In the genomic region with DNA sequence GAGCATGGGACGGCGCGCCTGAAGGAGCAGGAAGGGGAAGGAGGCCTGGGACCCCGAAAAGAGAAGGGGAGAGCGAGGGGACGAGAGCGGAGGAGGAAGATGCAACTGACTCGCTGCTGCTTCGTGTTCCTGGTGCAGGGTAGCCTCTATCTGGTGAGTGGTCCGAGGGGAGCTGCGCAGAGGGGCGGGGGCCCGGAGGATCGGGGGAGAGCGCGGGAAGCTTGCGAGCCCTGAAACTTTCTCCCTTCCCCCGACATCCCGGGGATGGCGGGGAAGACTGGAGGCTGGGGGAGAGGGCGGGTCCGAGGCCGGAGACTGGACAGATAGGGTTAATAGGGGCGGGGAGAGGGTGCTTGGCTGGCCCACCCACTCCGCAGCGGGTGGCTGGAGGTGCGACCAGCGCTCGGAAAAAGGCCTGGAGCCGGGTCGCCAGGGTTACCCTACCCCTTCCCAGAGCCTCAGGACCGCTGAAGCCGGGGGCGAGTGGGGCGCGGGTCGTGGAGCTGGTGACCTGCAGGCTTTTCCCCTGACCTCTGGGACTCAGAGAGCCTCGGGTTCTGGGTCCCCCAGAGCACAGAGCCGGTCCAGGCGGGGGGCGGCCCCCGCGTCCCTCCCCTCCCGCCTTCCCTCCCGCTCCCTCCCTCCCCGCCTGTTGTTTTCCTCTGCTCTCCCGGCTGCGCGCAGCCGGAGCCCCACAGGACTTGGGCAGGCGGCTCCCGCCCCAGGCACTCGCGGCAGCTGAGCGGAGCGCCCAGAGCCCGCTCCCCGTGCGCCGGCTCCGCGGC, we compare ENCODE assay signal across 9 cellular contexts. TPM values are rescaled to one million over a fixed set of nuclear protein-coding genes. Genes with fewer than 3 reads are reported as not detected.
DNase-seq lines count a peak whose midpoint lies in the region; ATAC-seq, FAIRE-seq and TF ChIP-seq lines count a peak whose summit lies in the region.
"Had no signal": no experiment of that assay in that cellular context is flagged by ENCODE, and none has a peak within 500 bp of the region (broad histone marks: within the 10 kb centered on the region; RNA-seq: fewer than 3 reads in every experiment).

No MANE protein-coding gene starts in this region.

- no peak for FAIRE-seq in frontal cortex (lab: Jason Lieb, UNC)

- peak overlapping the region; percentile 99 for H3K18ac ChIP-seq in neuronal stem cell (ENCODE audit: low read length)

- H3K9ac ChIP-seq in HCT116 (ENCODE audit: low read length) (no peak overlapping the region), neuronal stem cell (ENCODE audit: low read depth, low read length, poor library complexity) (peak overlapping the region; percentile 97)

- H3K9me3 ChIP-seq in HCT116 (ENCODE audit: control insufficient read depth in 1 of 2, insufficient read depth in 1 of 2, low read depth in 1 of 2, low read length in 2 of 2) (no peaks in the 10 kb centered on the region), neuronal stem cell (replicated peaks in 1 of 2; ENCODE audit: control insufficient read depth in 2 of 2, insufficient read depth in 1 of 2, low read depth in 1 of 2, low read length in 2 of 2) (peaks cover 0 to 2% of the 10 kb centered on the region in 2 donors)

- H3K27me3 ChIP-seq in HCT116 (ENCODE audit: insufficient read depth, low read length) (peaks cover 11% of the 10 kb centered on the region; the same call in 1 of the 2 replicates), neuronal stem cell (ENCODE audit: control insufficient read depth in 3 of 3, insufficient read depth in 3 of 3, low read depth in 1 of 3, low read length in 3 of 3) (peaks cover 0 to 68% (median 5%) of the 10 kb centered on the region in 3 experiments)

- H3K4me1 Mint-ChIP-seq in activated CD4-positive, alpha-beta memory T cell treated with anti-CD3 and anti-CD28 coated beads, Interleukin-2, amount 10 ng/mL, durations not matched to agents 7 days and 5 days, result peaks cover 14% of the 10 kb centered on the region

- H3K9me3 Mint-ChIP-seq in activated CD4-positive, alpha-beta memory T cell treated with anti-CD3 and anti-CD28 coated beads, Interleukin-2, amount 10 ng/mL, durations not matched to agents 7 days and 5 days, result no peaks in the 10 kb centered on the region

- peaks cover 1% of the 10 kb centered on the region for H3K79me1 ChIP-seq in neuronal stem cell (ENCODE audit: low read depth, low read length)

- peak overlapping the region; percentile 78 for H3K14ac ChIP-seq in neuronal stem cell (ENCODE audit: low read length)

- H2BK5ac ChIP-seq in neuronal stem cell (ENCODE audit: low read length), result peak overlapping the region; percentile 89

- H3K27me3 Mint-ChIP-seq in activated CD4-positive, alpha-beta memory T cell treated with anti-CD3 and anti-CD28 coated beads, Interleukin-2, amount 10 ng/mL, durations not matched to agents 7 days and 5 days, result peaks cover 56% of the 10 kb centered on the region

- H2BK15ac ChIP-seq in neuronal stem cell (ENCODE audit: low read length), result peak overlapping the region; percentile 100

- no peak for ATAC-seq in HCT116
- ATAC-seq in HG03460 (IDR thresholded peaks at IDR 0.05; ENCODE audit: unreplicated experiment), result no peak

- peaks cover 0 to 9% of the 10 kb centered on the region in 2 experiments; a peak in 2 of 4 replicates for H3K4me1 ChIP-seq in HCT116 (ENCODE audit: control insufficient read depth in 1 of 2, insufficient read depth in 2 of 2, low read length in 2 of 2)
- H3K4me1 ChIP-seq in neuronal stem cell (ENCODE audit: control insufficient read depth in 2 of 2, insufficient read depth in 1 of 2, low read depth in 1 of 2, low read length in 2 of 2), result peaks cover 4 to 6% of the 10 kb centered on the region in 2 donors

- no peaks in the 10 kb centered on the region for H3K36me3 Mint-ChIP-seq in activated CD4-positive, alpha-beta memory T cell treated with anti-CD3 and anti-CD28 coated beads, Interleukin-2, amount 10 ng/mL, durations not matched to agents 7 days and 5 days (ENCODE audit: low read depth)

- H2BK120ac ChIP-seq in neuronal stem cell (ENCODE audit: low read depth, low read length), result peak overlapping the region; percentile 77

- DNase-seq in AG10803 (ENCODE audit: low read depth) (peak; percentile 40), HCT116 (ENCODE audit: low read depth, low spot score) (no peak), frontal cortex (ENCODE audit: low spot score in 2 of 2) (peak; percentile 66 to 68), neuronal stem cell (ENCODE audit: low spot score) (peak; percentile 61), COLO829 (ENCODE audit: low spot score) (no peak), globus pallidus (ENCODE audit: low spot score) (no peak)
- no peak for DNase-seq in activated CD4-positive, alpha-beta memory T cell treated with anti-CD3 and anti-CD28 coated beads, Interleukin-2, amount 10 ng/mL, durations not matched to agents 7 days and 5 days

- H4K8ac ChIP-seq in neuronal stem cell (ENCODE audit: low read depth, low read length), result no peak overlapping the region

- H2AFZ ChIP-seq in HCT116 (ENCODE audit: low read depth, low read length, poor library complexity, severe bottlenecking) (no peak overlapping the region), neuronal stem cell (ENCODE audit: low read length) (peak overlapping the region; percentile 96)

- WGBS in neuronal stem cell (ENCODE audit: extremely low coverage in 2 of 2, insufficient read length in 2 of 2, insufficient replicate concordance in 1 of 2), 2 donors, result no CpG with 5 or more reads among the region's 62 CpGs

- no peaks in the 10 kb centered on the region for H3K9me2 ChIP-seq in HCT116 (ENCODE audit: insufficient read depth)

- no peak overlapping the region for H3K27ac Mint-ChIP-seq in activated CD4-positive, alpha-beta memory T cell treated with anti-CD3 and anti-CD28 coated beads, Interleukin-2, amount 10 ng/mL, durations not matched to agents 7 days and 5 days

- peak overlapping the region; percentile 94 for H3K23ac ChIP-seq in neuronal stem cell (ENCODE audit: low read depth, low read length, poor library complexity)

- no peak for TF ChIP-seq RAD21 in HCT116 (IDR thresholded peaks at IDR 0.05; ENCODE audit: low read depth)

- H3K4ac ChIP-seq in neuronal stem cell (ENCODE audit: low read length), result no peak overlapping the region

- CTCF ChIA-PET in HCT116 (lab: Charles Lee), result no interaction called here
- CTCF ChIA-PET in activated CD4-positive, alpha-beta memory T cell treated with anti-CD3 and anti-CD28 coated beads, Interleukin-2, amount 10 ng/mL, durations not matched to agents 7 days and 5 days (lab: Charles Lee), result interaction anchor here (0.7 to 3.5 kb wide), 8 partner anchors 95 to 420 kb away, joined by 3 to 21 read pairs (median 4); a partner anchor contains a TSS

- H2AK5ac ChIP-seq in neuronal stem cell (ENCODE audit: low read depth, low read length), result peak overlapping the region; percentile 72

- no peak for TF ChIP-seq POLR2A in HCT116 (IDR thresholded peaks at IDR 0.05; ENCODE audit: borderline replicate concordance, extremely low read depth, insufficient read depth, insufficient read length)

- H3K4me2 ChIP-seq in HCT116 (ENCODE audit: low read length) (peak overlapping the region; percentile 67), neuronal stem cell (ENCODE audit: insufficient read depth, low read length, poor library complexity, severe bottlenecking) (peak overlapping the region; percentile 90)

- peak overlapping the region; percentile 63 for H2BK12ac ChIP-seq in neuronal stem cell (ENCODE audit: low read length)

- H3K4me3 ChIP-seq in AG10803 (ENCODE audit: low read length), result peak overlapping the region; percentile 69
- no peak overlapping the region for H3K4me3 ChIP-seq in HCT116 (replicated peaks in 1 of 2; ENCODE audit: low read depth in 1 of 2, low read length in 2 of 2)
- peak overlapping the region; percentile 57 to 85 for H3K4me3 ChIP-seq in neuronal stem cell (ENCODE audit: low read length in 2 of 2)

- POLR2A ChIA-PET in HCT116 (lab: Charles Lee), result interaction anchor here (0.9 kb wide), 1 partner anchor 101 kb away, joined by 3 read pairs; a partner anchor contains a TSS
- POLR2A ChIA-PET in activated CD4-positive, alpha-beta memory T cell treated with anti-CD3 and anti-CD28 coated beads, Interleukin-2, amount 10 ng/mL, durations not matched to agents 7 days and 5 days (lab: Charles Lee), result interaction anchor here (1.6 kb wide), 1 partner anchor 111 kb away, joined by 3 read pairs; no protein-coding TSS in a partner anchor

- no peak for TF ChIP-seq CTCF in AG10803 (conservative IDR thresholded peaks at IDR 0.05; ENCODE audit: low read length)
- no peak for TF ChIP-seq CTCF in HCT116 (IDR thresholded peaks at IDR 0.05 in 2 of 3, conservative IDR thresholded peaks at IDR 0.05 in 1 of 3; ENCODE audit: borderline replicate concordance in 1 of 3, insufficient read depth in 1 of 3, low read depth in 2 of 3, low read length in 2 of 3)

- no TSS peak for BruUV-seq in HCT116 (replicated peaks; lab: Mats Ljungman, UMichigan)

- H3K4me3 Mint-ChIP-seq in activated CD4-positive, alpha-beta memory T cell treated with anti-CD3 and anti-CD28 coated beads, Interleukin-2, amount 10 ng/mL, durations not matched to agents 7 days and 5 days, result peak overlapping the region; percentile 52

- H3K27ac ChIP-seq in HCT116 (ENCODE audit: low read depth, low read length) (no peak overlapping the region), neuronal stem cell (replicated peaks; ENCODE audit: low read length) (no peak overlapping the region)

- RAD21 ChIA-PET in HCT116 (lab: Charles Lee; ENCODE audit: low non-redundant PET in 1 of 2, low total read pairs in 2 of 2, uncharacterized antibody in 2 of 2, unreplicated experiment in 2 of 2), result no interaction called here

- H4K91ac ChIP-seq in neuronal stem cell (ENCODE audit: low read depth, low read length, poor library complexity), result no peak overlapping the region

- H3K36me3 ChIP-seq in HCT116 (ENCODE audit: control insufficient read depth in 1 of 2, insufficient read depth in 2 of 2, low read length in 2 of 2) (no peaks in the 10 kb centered on the region), neuronal stem cell (replicated peaks in 1 of 2; ENCODE audit: control insufficient read depth in 2 of 2, insufficient read depth in 2 of 2, low read length in 2 of 2) (no peaks in the 10 kb centered on the region)

- H3K79me2 ChIP-seq in HCT116 (ENCODE audit: insufficient read depth, low read length), result no peaks in the 10 kb centered on the region

- H4K20me1 ChIP-seq in HCT116 (ENCODE audit: insufficient read depth), result no peaks in the 10 kb centered on the region

- intact Hi-C loops in HCT116 (cut with micrococcal nuclease), result no loop called here

TF ChIP-seq in HCT116, 20 proteins besides CTCF, POLR2A, EP300 and RAD21 (continues in another document):
- no peak for TF ChIP-seq JUND (IDR thresholded peaks at IDR 0.05)

RNA-seq across cellular contexts. Expression of a gene that starts 0.6 kb away (rescaled TPM):
- total RNA-seq in HCT116 (2021; ENCODE audit: unreplicated experiment), result 0.10 TPM
- 0.02 and 0.13 TPM in 2 replicates for polyA plus RNA-seq in HCT116 (2012)
- not detected for total RNA-seq in activated CD4-positive, alpha-beta memory T cell treated with anti-CD3 and anti-CD28 coated beads, Interleukin-2, amount 10 ng/mL, durations not matched to agents 7 days and 5 days
- total RNA-seq in frontal cortex, result 7.7 TPM
- polyA plus RNA-seq in neuronal stem cell (2013, experiment 1 of 2), result 2.9 TPM
- polyA plus RNA-seq in neuronal stem cell (2013, experiment 2 of 2), result 2.8 TPM
- total RNA-seq: mononuclear cell had no signal

Comparison
In these comparisons a context has a peak if more than half of its experiments do, and no peak if none do; other contexts are left out.
1. DNase-seq: peak in AG10803 (single experiment), frontal cortex (2 of 2) and neuronal stem cell (single experiment); none in HCT116 (single experiment), activated CD4-positive, alpha-beta memory T cell treated with anti-CD3 and anti-CD28 coated beads, Interleukin-2, amount 10 ng/mL, durations not matched to agents 7 days and 5 days (single experiment), COLO829 (single experiment) and globus pallidus (single experiment).
2. H3K4me3 ChIP-seq: peak in AG10803 (single experiment) and neuronal stem cell (2 of 2); none in HCT116 (0 of 2).